In the genomic region with DNA sequence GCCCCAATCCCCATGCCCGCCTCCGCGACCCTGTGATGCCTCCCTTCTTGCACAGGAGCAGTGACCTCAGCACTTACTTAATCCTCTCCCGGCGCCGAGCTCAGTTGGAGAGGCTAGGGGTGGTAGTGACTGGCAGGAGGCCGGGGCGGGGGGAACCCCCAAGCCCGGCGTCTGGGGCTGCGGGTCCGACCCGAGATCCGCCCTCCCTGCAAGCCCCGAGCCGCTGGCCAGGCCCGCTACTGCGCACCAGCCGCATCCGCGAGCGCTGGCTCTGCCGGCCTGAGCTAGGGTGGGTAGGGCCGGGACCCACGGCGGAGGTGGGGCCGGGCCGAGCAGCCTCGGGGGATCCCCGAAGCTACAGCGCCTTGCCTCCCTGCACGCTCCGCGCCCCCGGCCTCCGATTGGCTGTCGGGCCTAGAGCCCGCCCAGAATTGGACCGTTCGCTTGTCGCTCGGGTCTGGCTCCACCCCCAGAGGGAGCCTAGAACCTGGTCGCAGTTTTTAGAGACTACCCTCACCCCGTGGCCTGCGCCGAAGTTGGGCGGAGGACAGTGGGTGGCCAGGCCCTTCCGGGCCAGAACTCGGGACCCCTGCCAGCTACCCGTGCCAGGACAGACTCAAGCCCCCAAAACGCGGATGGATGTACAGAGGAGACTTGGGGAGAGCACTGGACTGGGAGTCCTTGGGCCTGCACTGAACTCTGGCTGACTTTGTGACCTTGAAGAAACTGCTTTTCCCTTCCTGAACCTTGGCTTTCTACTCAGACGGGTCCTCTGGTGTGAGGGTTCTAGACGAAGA, we compare ENCODE assay signal across 8 cellular contexts. TPM values are rescaled to one million over a fixed set of nuclear protein-coding genes. Genes with fewer than 3 reads are reported as not detected.
A peak's percentile ranks its signal among the peaks of the same experiment; 100 is the strongest.
DNase-seq lines count a peak whose midpoint lies in the region; ATAC-seq, FAIRE-seq and TF ChIP-seq lines count a peak whose summit lies in the region.

A gene (minus strand): TSS at position 362 of the 797 bp plus-strand sequence. CDS start 2,048 bp downstream, outside the sequence.

- peak; percentile 71 for ATAC-seq in CD8-positive, alpha-beta T cell
- ATAC-seq in GM19455 (IDR thresholded peaks at IDR 0.05; ENCODE audit: unreplicated experiment) (peak; percentile 84), naive B cell (ENCODE audit: low read depth in 2 of 2) (peak; percentile 77 to 81)

- peaks cover 14% of the 10 kb centered on the region for H3K36me3 Mint-ChIP-seq in CD8-positive, alpha-beta T cell
- no peaks in the 10 kb centered on the region for H3K36me3 Mint-ChIP-seq in naive B cell

- H3K9me3 Mint-ChIP-seq in CD8-positive, alpha-beta T cell = no peaks in the 10 kb centered on the region
- no peaks in the 10 kb centered on the region for H3K9me3 Mint-ChIP-seq in naive B cell

- no peaks in the 10 kb centered on the region for H3K27me3 Mint-ChIP-seq in CD8-positive, alpha-beta T cell (ENCODE audit: low read depth)
- no peaks in the 10 kb centered on the region for H3K27me3 Mint-ChIP-seq in naive B cell

- peak within 1 kb of the TSS; percentile 85 for H3K4me3 ChIP-seq in CD8-positive, alpha-beta T cell (ENCODE audit: low read depth, low read length)

- peaks cover 52% of the 10 kb centered on the region for H3K4me1 ChIP-seq in CD8-positive, alpha-beta T cell (ENCODE audit: insufficient read depth, low read length)

- no peak for FAIRE-seq in RCC 7860 (lab: Jason Lieb, UNC)

- no peaks in the 10 kb centered on the region for H3K36me3 ChIP-seq in CD8-positive, alpha-beta T cell (ENCODE audit: insufficient read depth, low read length)

- H3K4me1 Mint-ChIP-seq in CD8-positive, alpha-beta T cell (ENCODE audit: low read depth) = peaks cover 52% of the 10 kb centered on the region
- peaks cover 22 to 45% (median 30%) of the 10 kb centered on the region in 3 donors for H3K4me1 Mint-ChIP-seq in naive B cell

- H3K9me3 ChIP-seq in CD8-positive, alpha-beta T cell (ENCODE audit: low read length) = no peaks in the 10 kb centered on the region

- intact Hi-C loops in CD8-positive, alpha-beta T cell (cut with DNase I, micrococcal nuclease) = loop anchor here (1.0 to 5.0 kb wide), 9 partner anchors 209 to 1585 kb away; a partner anchor contains a TSS

- H3K27me3 ChIP-seq in CD8-positive, alpha-beta T cell (ENCODE audit: insufficient read depth, low read length) = no peaks in the 10 kb centered on the region

- peak within 1 kb of the TSS; percentile 14 for H3K27ac ChIP-seq in CD8-positive, alpha-beta T cell (ENCODE audit: low read depth, low read length)

- no peak for TF ChIP-seq CTCF in CD8-positive, alpha-beta T cell (IDR thresholded peaks at IDR 0.05)

- CTCF ChIA-PET in CD8-positive, alpha-beta T cell (lab: Charles Lee) = interaction anchor here (0.6 to 21.5 kb wide), 8 partner anchors 23 to 1772 kb away, joined by 3 to 968 read pairs (median 3); a partner anchor contains a TSS

- POLR2A ChIA-PET in CD8-positive, alpha-beta T cell (lab: Charles Lee) = interaction anchor here (0.6 to 16.5 kb wide), 6 partner anchors 39 to 818 kb away, joined by 3 to 301 read pairs (median 4); a partner anchor contains a TSS

- peak within 1 kb of the TSS; percentile 97 for H3K27ac Mint-ChIP-seq in CD8-positive, alpha-beta T cell
- H3K27ac Mint-ChIP-seq in naive B cell = peak within 1 kb of the TSS; percentile 79 to 98 (median 94)

- peak within 1 kb of the TSS; percentile 94 for H3K4me3 Mint-ChIP-seq in CD8-positive, alpha-beta T cell
- H3K4me3 Mint-ChIP-seq in naive B cell = peak within 1 kb of the TSS; percentile 90 to 99 (median 96)

- peak; percentile 86 to 96 (median 93) for DNase-seq in CD8-positive, alpha-beta T cell
- DNase-seq in HS-27A (ENCODE audit: low read depth) (peak; percentile 72), RCC 7860 (ENCODE audit: low spot score) (peak; percentile 4), activated T-helper 1 cell treated with Interleukin-2 at 50 U/mL for 16 hours (ENCODE audit: low read depth) (peak; percentile 88), fibroblast of gingiva (ENCODE audit: low read depth) (peak; percentile 89), naive B cell (peak; percentile 93)
- peak; percentile 94 for DNase-seq in stimulated activated CD8-positive, alpha-beta memory T cell treated with anti-CD3 and anti-CD28 coated beads, Interleukin-7, amount 100 ng/mL, for 48 hours (ENCODE audit: extremely low read depth in 1 of 2, low read depth in 1 of 2)

RNA-seq across cellular contexts. Expression of the gene that starts here (rescaled TPM):
- 1 to 10 TPM; 5.4 to 5.5 TPM for total RNA-seq in CD8-positive, alpha-beta T cell
- polyA plus RNA-seq in naive B cell (ENCODE audit: low read depth in 6 of 6) = 10 to 100 TPM in 2 of 6 donors, 1 to 10 TPM in 4; 3.6 to 11.3 (median 6.4) TPM

Comparison
In these comparisons a context has a peak if more than half of its experiments do, and no peak if none do; other contexts are left out.
1. Peak in every context shown above with its lines: DNase-seq, ATAC-seq, H3K4me3 ChIP-seq and H3K27ac ChIP-seq.
2. DNase-seq: peak in every context shown above with its lines; median percentile 94 in stimulated activated CD8-positive, alpha-beta memory T cell treated with anti-CD3 and anti-CD28 coated beads, Interleukin-7, amount 100 ng/mL, for 48 hours; 93 in CD8-positive, alpha-beta T cell; 93 in naive B cell; 89 in fibroblast of gingiva; 88 in activated T-helper 1 cell treated with Interleukin-2 at 50 U/mL for 16 hours; 72 in HS-27A; 4 in RCC 7860.